ENCODE assay signal across 9 cellular contexts in the genomic region with DNA sequence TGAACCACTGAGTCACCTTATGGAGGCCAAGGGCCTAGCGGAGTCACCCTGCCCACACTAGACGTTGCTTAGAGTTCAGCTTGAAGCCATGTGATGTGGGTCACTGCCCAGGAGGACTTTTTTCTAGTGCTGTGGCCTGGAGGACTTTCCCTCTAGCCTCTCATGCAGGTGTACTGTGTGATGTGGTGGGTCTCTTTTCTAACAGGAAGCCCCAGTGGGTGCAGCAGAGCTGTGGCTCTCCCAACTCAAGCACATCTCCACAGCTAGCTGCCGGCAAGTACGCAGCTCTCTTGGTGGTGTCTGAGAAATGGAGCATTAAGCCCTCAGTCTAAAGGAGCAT. TPM values are rescaled to one million over a fixed set of nuclear protein-coding genes. Genes with fewer than 3 reads are reported as not detected.
DNase-seq lines count a peak whose midpoint lies in the region; ATAC-seq, FAIRE-seq and TF ChIP-seq lines count a peak whose summit lies in the region.
"Had no signal": no experiment of that assay in that cellular context is flagged by ENCODE, and none has a peak within 500 bp of the region (broad histone marks: within the 10 kb centered on the region; RNA-seq: fewer than 3 reads in every experiment).

No MANE protein-coding gene starts in this region.

- peak overlapping the region; percentile 30; the same call in 1 of the 2 replicates for H2AFZ ChIP-seq in GM12878 (ENCODE audit: control insufficient read depth, low read depth, low read length)

- no peak for TF ChIP-seq CTCF in GM12878 (IDR thresholded peaks at IDR 0.05 in 2 of 3, conservative IDR thresholded peaks at IDR 0.05 in 1 of 3; ENCODE audit: control insufficient read depth in 2 of 3, extremely low read depth in 1 of 3, insufficient read depth in 1 of 3, low read depth in 3 of 3, low read length in 3 of 3)
- no peak for TF ChIP-seq CTCF in endothelial cell (IDR thresholded peaks at IDR 0.05; ENCODE audit: unreplicated experiment)
- no peak for TF ChIP-seq CTCF in esophagus squamous epithelium (IDR thresholded peaks at IDR 0.05)

- H4K20me1 ChIP-seq in GM12878 (ENCODE audit: control insufficient read depth, insufficient read depth), result no peaks in the 10 kb centered on the region

- POLR2A ChIA-PET in GM12878 (lab: Charles Lee), result interaction anchor here (0.7 to 1.9 kb wide), 3 partner anchors 10 to 45 kb away, joined by 3 to 15 read pairs (median 3); no protein-coding TSS in a partner anchor

- RAD21 ChIA-PET in GM12878 (lab: Charles Lee; ENCODE audit: unreplicated experiment), result interaction anchor here (1.0 to 1.5 kb wide), 4 partner anchors 12 to 92 kb away, joined by 4 to 7 read pairs (median 4); a partner anchor contains a TSS

- H3K27me3 ChIP-seq in GM12878 (replicated peaks in 1 of 2; ENCODE audit: control insufficient read depth in 2 of 2, insufficient read depth in 2 of 2, low read length in 1 of 2) (no peaks in the 10 kb centered on the region), esophagus squamous epithelium (no peaks in the 10 kb centered on the region)

- H3K27ac ChIP-seq in GM12878 (ENCODE audit: control insufficient read depth, insufficient read depth), result peak overlapping the region; percentile 27
- H3K27ac ChIP-seq in esophagus squamous epithelium, result no peak overlapping the region

- peak; percentile 18 for DNase-seq in EH (ENCODE audit: low read depth)
- peak; percentile 61 for DNase-seq in GM12878 (ENCODE audit: low read depth, low spot score)
- no peak for DNase-seq in NOMO-1 treated with dmso at 0.1 percent for 144 hours (lab: John Stamatoyannopoulos, UW; ENCODE audit: unreplicated experiment)
- no peak for DNase-seq in endothelial cell (ENCODE audit: low spot score)
- no peak for DNase-seq in esophagus squamous epithelium (lab: John Stamatoyannopoulos, UW)
- DNase-seq: NCI-H2029 treated with DMSO at 0.1 percent for 48 hours had no signal

- peak overlapping the region; percentile 65; the same call in 1 of the 2 replicates for H3K4me2 ChIP-seq in GM12878 (ENCODE audit: control insufficient read depth, insufficient read depth)

- in situ Hi-C loops in GM12878 (cut with MboI), result no loop called here

- H3K9me3 Mint-ChIP-seq in endothelial cell (ENCODE audit: unreplicated experiment), result no peaks in the 10 kb centered on the region

- TF ChIP-seq EP300 in GM12878 (IDR thresholded peaks at IDR 0.05; ENCODE audit: borderline replicate concordance in 1 of 2, control insufficient read depth in 1 of 2, low read depth in 2 of 2, low read length in 2 of 2), result 0 out of 4 replicates have a peak, but pooled peaks have one; percentile 13 to 25

- BruUV-seq in GM12878 (replicated peaks; lab: Mats Ljungman, UMichigan), result no TSS peak

- WGBS in GM12878 (ENCODE audit: insufficient coverage, insufficient replicate concordance, low lambda C conversion rate, missing lambda C conversion rate), result 0% methylated on average over 4 of the region's 4 CpGs
- WGBS in esophagus squamous epithelium, 2 donors, result 77 to 84% methylated on average over 3 to 4 of the region's 4 CpGs

- ATAC-seq in GM19438 (IDR thresholded peaks at IDR 0.05; ENCODE audit: low read depth, unreplicated experiment) (peak; percentile 64), HG03521 (IDR thresholded peaks at IDR 0.05; ENCODE audit: unreplicated experiment) (peak; percentile 70), GM12878 (peak; percentile 96), GM18505 (IDR thresholded peaks at IDR 0.05; ENCODE audit: unreplicated experiment) (no peak)

- SMC1A ChIA-PET in GM12878 (lab: Charles Lee; ENCODE audit: uncharacterized antibody, unreplicated experiment), result interaction anchor here (1.0 to 1.8 kb wide), 6 partner anchors 12 to 91 kb away, joined by 3 to 13 read pairs (median 4); no protein-coding TSS in a partner anchor

- H3K27ac Mint-ChIP-seq in endothelial cell (ENCODE audit: unreplicated experiment), result no peak overlapping the region

- peak; percentile 68 for FAIRE-seq in GM12878 (lab: Jason Lieb, UNC)

- H3K79me2 ChIP-seq in GM12878 (ENCODE audit: control insufficient read depth, insufficient read depth, low read length), result peaks cover 13% of the 10 kb centered on the region

- H3K4me3 Mint-ChIP-seq in endothelial cell (ENCODE audit: unreplicated experiment), result no peak overlapping the region

- peak; percentile 6; the same call in 1 of the 2 replicates for TF ChIP-seq RAD21 in GM12878 (IDR thresholded peaks at IDR 0.05; ENCODE audit: insufficient read depth, low read depth, low read length)

- peak; percentile 37; the same call in 1 of the 2 replicates for TF ChIP-seq POLR2A in GM12878 (IDR thresholded peaks at IDR 0.05; ENCODE audit: low read depth, low read length)
- no peak for TF ChIP-seq POLR2A in GM18505 (IDR thresholded peaks at IDR 0.05; ENCODE audit: borderline replicate concordance, extremely low read depth, insufficient read depth, insufficient read length)
- TF ChIP-seq POLR2A in esophagus squamous epithelium (IDR thresholded peaks at IDR 0.05), result no peak

- CTCF ChIA-PET in GM12878 (lab: Yijun Ruan, JAX), result interaction anchor here (1.2 to 1.8 kb wide), 4 partner anchors 10 to 92 kb away, joined by 3 to 7 read pairs (median 5); no protein-coding TSS in a partner anchor

- no peak overlapping the region for H3K9ac ChIP-seq in GM12878 (ENCODE audit: control insufficient read depth, insufficient read depth, low read length)

- H3K36me3 ChIP-seq in GM12878 (ENCODE audit: control insufficient read depth in 2 of 2, insufficient read depth in 2 of 2, low read length in 1 of 2) (no peaks in the 10 kb centered on the region), esophagus squamous epithelium (peaks cover 0 to 12% (median 0%) of the 10 kb centered on the region in 3 donors)

- intact Hi-C loops in GM12878 (cut with micrococcal nuclease; ENCODE audit: unreplicated experiment), result no loop called here
- intact Hi-C loops in esophagus squamous epithelium (cut with DNase I), result no loop called here

- H3K9me3 ChIP-seq in GM12878 (replicated peaks; ENCODE audit: control insufficient read depth, insufficient read depth, low read length) (no peaks in the 10 kb centered on the region; the same call in 2 of the 3 replicates), esophagus squamous epithelium (no peaks in the 10 kb centered on the region)

- H3K4me1 Mint-ChIP-seq in endothelial cell (ENCODE audit: unreplicated experiment), result no peaks in the 10 kb centered on the region

- no peak overlapping the region for H3K4me3 ChIP-seq in GM12878
- no peak overlapping the region for H3K4me3 ChIP-seq in esophagus squamous epithelium

- H3K4me1 ChIP-seq in GM12878 (ENCODE audit: control insufficient read depth, insufficient read depth, low read length), result peaks cover 28% of the 10 kb centered on the region
- no peaks in the 10 kb centered on the region for H3K4me1 ChIP-seq in esophagus squamous epithelium

- peaks cover 3% of the 10 kb centered on the region for H3K36me3 Mint-ChIP-seq in endothelial cell (ENCODE audit: low read depth, unreplicated experiment)

- peaks cover 2% of the 10 kb centered on the region for H3K27me3 Mint-ChIP-seq in endothelial cell (ENCODE audit: unreplicated experiment)

TF ChIP-seq in GM12878, 131 proteins besides CTCF, POLR2A, EP300 and RAD21 (continues in another document):
- TF ChIP-seq RB1 (IDR thresholded peaks at IDR 0.05; ENCODE audit: borderline replicate concordance), result no peak
- TF ChIP-seq CREM (IDR thresholded peaks at IDR 0.05; ENCODE audit: low read depth), result peak; percentile 72; the same call in 1 of the 2 replicates
- peak in 1 of 2 experiments; percentile 32; a peak in 1 of 4 replicates for TF ChIP-seq ETV6 (conservative IDR thresholded peaks at IDR 0.05 in 1 of 2, IDR thresholded peaks at IDR 0.05 in 1 of 2; ENCODE audit: borderline replicate concordance in 1 of 2, low read depth in 1 of 2)
- peak; percentile 14 for TF ChIP-seq SP1 (IDR thresholded peaks at IDR 0.05; ENCODE audit: low read depth, low read length)

RNA-seq across cellular contexts. Expression of a gene that starts 13.6 kb away (rescaled TPM):
- 89.1 and 114 TPM in 2 replicates for total RNA-seq in GM12878 (2013; cell fraction: nucleolus; rRNA removed)
- 67.6 and 75.5 TPM in 2 replicates for total RNA-seq in GM12878 (2014; rRNA removed)
- 15.3 and 16.2 TPM in 2 replicates for total RNA-seq in GM12878 (2014; rRNA removed; fragmentation: Illumina TruSeq; extraction: Trizol)
- 72.2 and 75.8 TPM in 2 replicates for total RNA-seq in GM12878 (2021)
- 10.8 TPM for polyA plus RNA-seq in GM12878 (2011; ENCODE audit: low read depth)
- polyA plus RNA-seq in GM12878 (2011; rRNA removed), result 7.9 and 16.0 TPM in 2 replicates
- 28.1 and 40.8 TPM in 2 replicates for polyA plus RNA-seq in GM12878 (2011; cell fraction: cytosol; rRNA removed)
- 119 and 145 TPM in 2 replicates for polyA plus RNA-seq in GM12878 (2011; cell fraction: nucleus; rRNA removed)
- 32.6 and 32.8 TPM in 2 replicates for polyA plus RNA-seq in GM12878 (2012)
- polyA plus RNA-seq in GM12878 (2014; fragmentation: Illumina TruSeq; extraction: Trizol), result 27.0 and 33.7 TPM in 2 replicates
- polyA plus RNA-seq in GM12878 (2014; fragmentation: Nextera tagmentation; extraction: Ambion mirVana), result 1 to 10 TPM; 2.2 to 8.2 TPM
- polyA plus RNA-seq in GM12878 (2014; rRNA removed), result 38.1 and 45.2 TPM in 2 replicates
- polyA plus RNA-seq in GM12878 (2016; fragmentation: Nextera tagmentation; extraction: Ambion mirVana), result 10 to 100 TPM; 55.7 to 59.0 TPM
- polyA minus RNA-seq in GM12878 (2011; rRNA and poly(A)+ RNA removed), result 18.7 and 36.8 TPM in 2 replicates
- 29.0 and 34.8 TPM in 2 replicates for polyA minus RNA-seq in GM12878 (2011; cell fraction: cytosol; rRNA and poly(A)+ RNA removed)
- polyA minus RNA-seq in GM12878 (2011; cell fraction: nucleus; rRNA and poly(A)+ RNA removed), result 25.1 and 46.7 TPM in 2 replicates
- total RNA-seq in endothelial cell (ENCODE audit: unreplicated experiment), result 70.8 TPM
- total RNA-seq in esophagus squamous epithelium, result 100 to 1,000 TPM in 1 of 4 donors, 10 to 100 TPM in 3; 71.0 to 116 (median 81.6) TPM

RNA-seq across cellular contexts. Expression of a gene that starts 49.7 kb away (rescaled TPM):
- 14.0 and 17.1 TPM in 2 replicates for total RNA-seq in GM12878 (2013; cell fraction: nucleolus; rRNA removed)
- total RNA-seq in GM12878 (2014; rRNA removed), result 23.6 and 23.8 TPM in 2 replicates
- 6.7 and 8.8 TPM in 2 replicates for total RNA-seq in GM12878 (2014; rRNA removed; fragmentation: Illumina TruSeq; extraction: Trizol)
- 22.6 and 25.7 TPM in 2 replicates for total RNA-seq in GM12878 (2021)
- polyA plus RNA-seq in GM12878 (2011; ENCODE audit: low read depth), result 16.1 TPM
- 4.9 and 14.5 TPM in 2 replicates for polyA plus RNA-seq in GM12878 (2011; rRNA removed)
- 25.6 and 27.5 TPM in 2 replicates for polyA plus RNA-seq in GM12878 (2011; cell fraction: cytosol; rRNA removed)
- 16.8 and 20.7 TPM in 2 replicates for polyA plus RNA-seq in GM12878 (2011; cell fraction: nucleus; rRNA removed)
- polyA plus RNA-seq in GM12878 (2012), result 19.6 and 27.6 TPM in 2 replicates
- 7.0 and 13.1 TPM in 2 replicates for polyA plus RNA-seq in GM12878 (2014; fragmentation: Illumina TruSeq; extraction: Trizol)
- polyA plus RNA-seq in GM12878 (2014; fragmentation: Nextera tagmentation; extraction: Ambion mirVana), result 1 to 10 TPM; 3.9 to 7.4 TPM
- 19.3 and 21.1 TPM in 2 replicates for polyA plus RNA-seq in GM12878 (2014; rRNA removed)
- 10 to 100 TPM; 31.5 to 39.8 TPM for polyA plus RNA-seq in GM12878 (2016; fragmentation: Nextera tagmentation; extraction: Ambion mirVana)
- 17.5 and 19.5 TPM in 2 replicates for polyA minus RNA-seq in GM12878 (2011; rRNA and poly(A)+ RNA removed)
- 11.1 and 14.7 TPM in 2 replicates for polyA minus RNA-seq in GM12878 (2011; cell fraction: cytosol; rRNA and poly(A)+ RNA removed)
- 7.1 and 14.1 TPM in 2 replicates for polyA minus RNA-seq in GM12878 (2011; cell fraction: nucleus; rRNA and poly(A)+ RNA removed)
- total RNA-seq in endothelial cell (ENCODE audit: unreplicated experiment), result 50.7 TPM
- total RNA-seq in esophagus squamous epithelium, result 10 to 100 TPM; 27.0 to 38.2 (median 33.5) TPM

Comparison
In these comparisons a context has a peak if more than half of its experiments do, and no peak if none do; other contexts are left out.
1. DNase-seq: peak in EH (single experiment) and GM12878 (single experiment); none in NOMO-1 treated with dmso at 0.1 percent for 144 hours (single experiment), endothelial cell (single experiment) and esophagus squamous epithelium (single experiment).